In the genomic region with DNA sequence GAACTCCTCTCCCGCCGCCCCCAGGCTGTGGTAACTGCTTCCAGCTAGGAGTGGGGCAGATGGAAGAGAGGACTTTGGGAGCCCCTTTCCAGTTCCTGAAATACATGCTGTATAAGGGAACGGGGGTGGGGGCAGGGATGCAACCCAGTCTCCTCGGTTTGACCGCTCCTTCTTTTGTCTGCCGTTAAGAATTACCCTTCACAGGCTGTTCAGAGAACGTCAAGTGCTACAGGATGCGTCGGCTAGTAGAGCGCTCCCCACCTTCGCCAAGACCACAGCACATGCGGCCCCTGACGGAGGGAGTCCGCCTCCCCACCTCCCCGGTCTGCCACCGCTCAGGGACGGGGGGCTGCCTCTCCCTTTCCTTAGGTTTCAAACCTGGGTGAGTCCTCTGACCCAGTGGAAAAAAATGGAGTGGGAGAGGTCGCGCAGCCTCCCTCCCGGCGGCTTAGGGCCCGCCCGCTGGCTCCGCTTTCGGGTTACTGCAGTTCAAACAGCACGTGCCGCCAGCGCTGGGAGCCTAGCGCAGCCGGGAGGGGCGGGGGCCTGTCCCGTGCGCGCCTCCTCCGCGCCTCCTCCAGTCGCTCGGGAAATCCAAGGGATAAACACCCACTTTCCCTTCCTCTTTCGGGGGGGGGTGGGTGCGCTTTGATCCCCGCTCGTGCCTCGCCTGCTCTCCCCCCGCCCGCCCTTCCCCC, we compare ENCODE assay signal across 11 cellular contexts. TPM values are rescaled to one million over a fixed set of nuclear protein-coding genes. Genes with fewer than 3 reads are reported as not detected.
DNase-seq lines count a peak whose midpoint lies in the region; ATAC-seq, FAIRE-seq and TF ChIP-seq lines count a peak whose summit lies in the region.
"Had no signal": no experiment of that assay in that cellular context is flagged by ENCODE, and none has a peak within 500 bp of the region (broad histone marks: within the 10 kb centered on the region; RNA-seq: fewer than 3 reads in every experiment).

No MANE protein-coding gene starts in this region.

- POLR2A ChIA-PET in A549 (lab: Yijun Ruan, JAX), result no interaction called here

- no peaks in the 10 kb centered on the region for H3K79me2 ChIP-seq in neural progenitor cell (ENCODE audit: low read depth)

- H3K9ac ChIP-seq in neural progenitor cell, result no peak overlapping the region

- peaks cover 21% of the 10 kb centered on the region for H3F3A ChIP-seq in neural progenitor cell (ENCODE audit: low read depth)

- CTCF ChIA-PET in A549 (lab: Yijun Ruan, JAX), result interaction anchor here (0.6 to 2.4 kb wide), 3 partner anchors 144 to 597 kb away, joined by 3 to 6 read pairs (median 3); no protein-coding TSS in a partner anchor

- FAIRE-seq in A549 (lab: Jason Lieb, UNC) (no peak), GM19239 (lab: Jason Lieb, UNC) (no peak)

- TF ChIP-seq CTCF in A549 (IDR thresholded peaks at IDR 0.05), result no peak
- TF ChIP-seq CTCF in NB4 (IDR thresholded peaks at IDR 0.05; ENCODE audit: low read depth, low read length), result no peak
- no peak for TF ChIP-seq CTCF in foreskin keratinocyte (conservative IDR thresholded peaks at IDR 0.05)
- no peak for TF ChIP-seq CTCF in neural progenitor cell (IDR thresholded peaks at IDR 0.05)

- ATAC-seq in A549 (no peak), foreskin keratinocyte (peak; percentile 23)
- ATAC-seq: activated CD4-positive, CD25-positive, alpha-beta regulatory T cell treated with anti-CD3 and anti-CD28 coated beads, Interleukin-2, amount 50 U/mL, for 24 hours; CD8-positive, alpha-beta T cell had no signal

- no peak overlapping the region for H3K4me3 ChIP-seq in A549
- no peak overlapping the region for H3K4me3 ChIP-seq in NB4 (ENCODE audit: low read depth, low read length)
- peak overlapping the region; percentile 61 for H3K4me3 ChIP-seq in neural progenitor cell

- H3K36me3 ChIP-seq in neural progenitor cell, result no peaks in the 10 kb centered on the region

- H3K9me3 Mint-ChIP-seq in neural progenitor cell, result no peaks in the 10 kb centered on the region
- H3K9me3 Mint-ChIP-seq: CD8-positive, alpha-beta T cell had no signal

- peak overlapping the region; percentile 69 for H3K4me3 Mint-ChIP-seq in neural progenitor cell
- H3K4me3 Mint-ChIP-seq: CD8-positive, alpha-beta T cell had no signal

- H3K4me1 Mint-ChIP-seq in neural progenitor cell, result peaks cover 27% of the 10 kb centered on the region

- TF ChIP-seq EP300 in A549 (IDR thresholded peaks at IDR 0.05), result no peak

- no peak for DNase-seq in A549 (ENCODE audit: low read depth in 1 of 2, low spot score in 1 of 2)
- peak; percentile 37 for DNase-seq in NB4 (ENCODE audit: low read depth)
- DNase-seq in foreskin keratinocyte, result no peak
- peak; percentile 85 for DNase-seq in neural progenitor cell (ENCODE audit: low spot score)
- DNase-seq in GM19239 (ENCODE audit: insufficient read length, low spot score), result no peak
- no peak for DNase-seq in NOMO-1 (lab: John Stamatoyannopoulos, UW; ENCODE audit: unreplicated experiment in 2 of 2)
- DNase-seq in stimulated activated CD4-positive, alpha-beta T cell treated with anti-CD3 and anti-CD28 coated beads, Interleukin-4, amount 100 ng/mL, for 1 hour, result no peak
- no peak for DNase-seq in T-helper 9 cell
- DNase-seq: NCI-H2107 had no signal

- H3K36me3 Mint-ChIP-seq in neural progenitor cell, result no peaks in the 10 kb centered on the region
- H3K36me3 Mint-ChIP-seq: CD8-positive, alpha-beta T cell had no signal

- H3K27ac Mint-ChIP-seq in neural progenitor cell, result no peak overlapping the region
- H3K27ac Mint-ChIP-seq: CD8-positive, alpha-beta T cell had no signal

- no peak for TF ChIP-seq RAD21 in A549 (conservative IDR thresholded peaks at IDR 0.05 in 1 of 2, IDR thresholded peaks at IDR 0.05 in 1 of 2)

- H2AFZ ChIP-seq in neural progenitor cell (replicated peaks), result peak overlapping the region; percentile 75

- H3K4me2 ChIP-seq in A549, result peak overlapping the region; percentile 98; the same call in 1 of the 3 replicates
- H3K4me2 ChIP-seq in neural progenitor cell, result peak overlapping the region; percentile 81

- WGBS in A549 (ENCODE audit: missing lambda C conversion rate), result 95% methylated on average over 43 of the region's 45 CpGs

- H3K4me1 ChIP-seq in A549, result peaks cover 53% of the 10 kb centered on the region
- peaks cover 5% of the 10 kb centered on the region for H3K4me1 ChIP-seq in foreskin keratinocyte
- H3K4me1 ChIP-seq in neural progenitor cell, result peaks cover 49% of the 10 kb centered on the region

- peaks cover 50% of the 10 kb centered on the region for H3K27me3 Mint-ChIP-seq in neural progenitor cell (ENCODE audit: insufficient read depth, low read depth)

- H3K9me3 ChIP-seq in A549, result no peaks in the 10 kb centered on the region
- no peaks in the 10 kb centered on the region for H3K9me3 ChIP-seq in neural progenitor cell (ENCODE audit: low read depth)

- peaks cover 33% of the 10 kb centered on the region for H4K20me1 ChIP-seq in neural progenitor cell (ENCODE audit: low read depth)

- TF ChIP-seq POLR2A in A549 (IDR thresholded peaks at IDR 0.05; ENCODE audit: low read length), result no peak
- TF ChIP-seq POLR2A in NB4 (IDR thresholded peaks at IDR 0.05; ENCODE audit: extremely low read depth, insufficient read length), result no peak

- H3K27me3 ChIP-seq in foreskin keratinocyte, result peaks cover 57% of the 10 kb centered on the region
- peaks cover 97% of the 10 kb centered on the region for H3K27me3 ChIP-seq in neural progenitor cell

- no peak overlapping the region; a peak in 1 of 6 replicates for H3K27ac ChIP-seq in A549
- H3K27ac ChIP-seq in foreskin keratinocyte, result no peak overlapping the region
- H3K27ac ChIP-seq in neural progenitor cell, result no peak overlapping the region

TF ChIP-seq in A549, 52 proteins besides CTCF, POLR2A, EP300 and RAD21:
- TF ChIP-seq JUN (IDR thresholded peaks at IDR 0.05), result no peak
- no peak for TF ChIP-seq GATA3 (IDR thresholded peaks at IDR 0.05; ENCODE audit: borderline replicate concordance)
- no peak for TF ChIP-seq ESRRA (IDR thresholded peaks at IDR 0.05; ENCODE audit: borderline replicate concordance, low read length)
- no peak for TF ChIP-seq NFE2L2 (conservative IDR thresholded peaks at IDR 0.05; ENCODE audit: low read length)
- no peak for TF ChIP-seq RCOR1 (IDR thresholded peaks at IDR 0.05; ENCODE audit: low read depth, low read length)
- TF ChIP-seq, protein P1, sequence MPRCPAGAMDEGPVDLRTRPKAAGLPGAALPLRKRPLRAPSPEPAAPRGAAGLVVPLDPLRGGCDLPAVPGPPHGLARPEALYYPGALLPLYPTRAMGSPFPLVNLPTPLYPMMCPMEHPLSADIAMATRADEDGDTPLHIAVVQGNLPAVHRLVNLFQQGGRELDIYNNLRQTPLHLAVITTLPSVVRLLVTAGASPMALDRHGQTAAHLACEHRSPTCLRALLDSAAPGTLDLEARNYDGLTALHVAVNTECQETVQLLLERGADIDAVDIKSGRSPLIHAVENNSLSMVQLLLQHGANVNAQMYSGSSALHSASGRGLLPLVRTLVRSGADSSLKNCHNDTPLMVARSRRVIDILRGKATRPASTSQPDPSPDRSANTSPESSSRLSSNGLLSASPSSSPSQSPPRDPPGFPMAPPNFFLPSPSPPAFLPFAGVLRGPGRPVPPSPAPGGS (IDR thresholded peaks at IDR 0.05), result no peak
- no peak for TF ChIP-seq BHLHE40 (IDR thresholded peaks at IDR 0.05; ENCODE audit: low read depth, low read length)
- no peak for TF ChIP-seq CBX2 (IDR thresholded peaks at IDR 0.05; ENCODE audit: borderline replicate concordance, low read depth)
- TF ChIP-seq NR3C1 (IDR thresholded peaks at IDR 0.05), result no peak
- no peak for TF ChIP-seq NPAS2 (CRISPR knock-in tag; IDR thresholded peaks at IDR 0.05; ENCODE audit: borderline replicate concordance)
- no peak for TF ChIP-seq RNF2 (IDR thresholded peaks at IDR 0.05; ENCODE audit: borderline replicate concordance, low read depth)
- TF ChIP-seq FOSB (CRISPR knock-in tag; IDR thresholded peaks at IDR 0.05), result no peak
- no peak for TF ChIP-seq HMGXB4 (CRISPR knock-in tag; IDR thresholded peaks at IDR 0.05; ENCODE audit: borderline replicate concordance)
- TF ChIP-seq FOXS1 (CRISPR knock-in tag; IDR thresholded peaks at IDR 0.05), result no peak
- TF ChIP-seq HOXB13 (CRISPR knock-in tag; IDR thresholded peaks at IDR 0.05; ENCODE audit: low read depth), result no peak
- TF ChIP-seq POLR2AphosphoS2 (conservative IDR thresholded peaks at IDR 0.05; ENCODE audit: low read length), result no peak
- no peak for TF ChIP-seq MYC (IDR thresholded peaks at IDR 0.05; ENCODE audit: borderline replicate concordance, low read length)
TF ChIP-seq in A549: peak in this region for 0.

RNA-seq across cellular contexts. Expression of gene CYP26B1, which starts 4.8 kb away (rescaled TPM):
- polyA plus RNA-seq in A549 (2011; rRNA removed) (9.7 and 13.4 TPM in 2 replicates), A549 (2017; fragmentation: RNase III; extraction: RNeasy Plus Mini Kit Qiagen cat#74134 plus additional on column Dnase treatment) (13.0 to 18.9 TPM (median 13.6 TPM) in 3 replicates), foreskin keratinocyte (0.09 and 0.40 TPM in 2 replicates)
- 14.1 and 17.9 TPM in 2 replicates for polyA plus RNA-seq in A549 (2012; cell fraction: cytosol; rRNA removed)
- polyA plus RNA-seq in A549 (2012; cell fraction: nucleus; rRNA removed), result 32.4 and 41.7 TPM in 2 replicates
- 6.5 and 10.8 TPM in 2 replicates for polyA minus RNA-seq in A549 (2011; rRNA and poly(A)+ RNA removed)
- total RNA-seq in foreskin keratinocyte (0.31 and 1.0 TPM in 2 replicates), neural progenitor cell (ENCODE audit: low replicate concordance) (0.21 and 1.2 TPM in 2 replicates)
- total RNA-seq: CD8-positive, alpha-beta T cell had no signal

Comparison
In these comparisons a context has a peak if more than half of its experiments do, and no peak if none do; other contexts are left out.
1. DNase-seq: peak in NB4 (single experiment) and neural progenitor cell (single experiment); none in A549 (0 of 2), foreskin keratinocyte (0 of 2), GM19239 (single experiment), NOMO-1 (0 of 2), stimulated activated CD4-positive, alpha-beta T cell treated with anti-CD3 and anti-CD28 coated beads, Interleukin-4, amount 100 ng/mL, for 1 hour (single experiment) and T-helper 9 cell (single experiment).